ENCODE assay signal across 8 cellular contexts in genomic region chr2:10305254-10305635, GRCh38. TPM values are rescaled to one million over a fixed set of nuclear protein-coding genes. Genes with fewer than 3 reads are reported as not detected.
DNase-seq lines count a peak whose midpoint lies in the region; ATAC-seq, FAIRE-seq and TF ChIP-seq lines count a peak whose summit lies in the region.

No MANE protein-coding gene starts in this region.

- no peak for FAIRE-seq in GM12892 (lab: Jason Lieb, UNC)

- no peaks in the 10 kb centered on the region for H3K27me3 Mint-ChIP-seq in T-helper 17 cell

- intact Hi-C loops in head of caudate nucleus (cut with DNase I): loop anchor here (10.0 kb wide), 1 partner anchor 180 kb away; the partner anchor contains the start of gene RRM2

- no peaks in the 10 kb centered on the region for H3K36me3 Mint-ChIP-seq in T-helper 17 cell (ENCODE audit: low read depth)

- H3K4me3 Mint-ChIP-seq in T-helper 17 cell: peak overlapping the region; percentile 97

- H3K9me3 ChIP-seq in T-helper 17 cell (ENCODE audit: control insufficient read depth, low read length, poor library complexity, severe bottlenecking): no peaks in the 10 kb centered on the region

- TF ChIP-seq POLR2A in GM12892 (IDR thresholded peaks at IDR 0.05; ENCODE audit: low read depth, low read length): no peak

- peak; percentile 29 for ATAC-seq in T-helper 17 cell
- no peak for ATAC-seq in GM18907 (IDR thresholded peaks at IDR 0.05; ENCODE audit: unreplicated experiment)

- peak; percentile 29 to 69 (median 43) for DNase-seq in NCI-H1417 (lab: John Stamatoyannopoulos, UW)
- no peak for DNase-seq in NCI-H1417 treated with DMSO at 0.1 percent for 48 hours (lab: John Stamatoyannopoulos, UW)
- peak in 1 of 3 donors; percentile 25 for DNase-seq in T-helper 17 cell
- DNase-seq in epidermal melanocyte (ENCODE audit: insufficient read length, low spot score): peak; percentile 64
- peak; percentile 54 for DNase-seq in stimulated activated CD4-positive, alpha-beta T cell treated with anti-CD3 and anti-CD28 coated beads, Interleukin-4, amount 100 ng/mL, for 24 hours
- no peak for DNase-seq in head of caudate nucleus
- no peak for DNase-seq in GM12892 (ENCODE audit: insufficient read length)

- H3K4me1 Mint-ChIP-seq in T-helper 17 cell: peaks cover 43% of the 10 kb centered on the region

- H3K27ac Mint-ChIP-seq in T-helper 17 cell: peak overlapping the region; percentile 90

RNA-seq across cellular contexts. Expression of gene HPCAL1, which starts 2.5 kb away (rescaled TPM):
- total RNA-seq in T-helper 17 cell: 10 to 100 TPM; 44.2 TPM
- polyA plus RNA-seq in GM12892 (2012; ENCODE audit: missing spikeins): 4.1 TPM

Comparison
In these comparisons a context has a peak if more than half of its experiments do, and no peak if none do; other contexts are left out.
1. DNase-seq: peak in NCI-H1417 (3 of 3), epidermal melanocyte (single experiment) and stimulated activated CD4-positive, alpha-beta T cell treated with anti-CD3 and anti-CD28 coated beads, Interleukin-4, amount 100 ng/mL, for 24 hours (single experiment); none in NCI-H1417 treated with DMSO at 0.1 percent for 48 hours (single experiment), head of caudate nucleus (0 of 42) and GM12892 (single experiment).